28 cellular contexts compared by ENCODE assay signal in genomic region chr16:86856946-86857586, GRCh38.
"Had no signal": no experiment of that assay in that cellular context is flagged by ENCODE, and none has a peak within 500 bp of the region (broad histone marks: within the 10 kb centered on the region; RNA-seq: fewer than 3 reads in every experiment).

No MANE protein-coding gene starts in this region.

- H3K27ac ChIP-seq: adrenal gland, coronary artery, PC-9, RWPE1, WERI-Rb-1 had no signal

- H3K4me1 ChIP-seq: adrenal gland had no signal

- DNase-seq: activated CD4-positive, alpha-beta T cell treated with anti-CD3 and anti-CD28 coated beads for 1 hour; activated CD4-positive, alpha-beta T cell treated with anti-CD3 and anti-CD28 coated beads, Interleukin-2, amount 10 ng/mL, durations not matched to agents 24 days and 14 days; activated CD4-positive, alpha-beta T cell treated with anti-CD3 and anti-CD28 coated beads, Interleukin-2, amount 50 U/mL, for 4 hours; activated CD4-positive, CD25-positive, alpha-beta regulatory T cell; activated CD8-positive, alpha-beta T cell treated with anti-CD3 and anti-CD28 coated beads, Interleukin-2, amount 10 ng/mL, durations not matched to agents 7 days and 5 days; activated gamma-delta T cell treated with Interleukin-2 at 50 U/mL for 16 hours; activated naive CD4-positive, alpha-beta T cell treated with anti-CD3 and anti-CD28 coated beads for 36 hours; activated T-cell treated with anti-CD3 and anti-CD28 coated beads, Interleukin-2, amount 50 U/mL, for 24 hours; adrenal gland; central memory CD4-positive, alpha-beta T cell; MM.1S; MV-4-11; NCI-H1092; NCI-H1436 treated with DMSO at 0.1 percent for 48 hours; NCI-H1694 treated with DMSO at 0.1 percent for 48 hours; NCI-H2029; NCI-H345; NCI-H526; NCI-H748 treated with DMSO at 0.1 percent for 48 hours; NK-92 treated with Interleukin-12 subunit alpha and Interleukin-12 subunit beta, amount 100 ng/mL, for 24 hours; PC-9; SIG-M5; T1000; WERI-Rb-1 had no signal

- H3K4me2 ChIP-seq: PC-9 had no signal

- ATAC-seq: activated CD8-positive, alpha-beta T cell treated with anti-CD3 and anti-CD28 coated beads, Interleukin-2, amount 10 ng/mL, durations not matched to agents 7 days and 5 days; activated naive CD4-positive, alpha-beta T cell treated with anti-CD3 and anti-CD28 coated beads, Interleukin-2, amount 50 U/mL, for 72 hours; Right ventricle myocardium inferior had no signal

- H2AFZ ChIP-seq: PC-9 had no signal

- H3K9me3 ChIP-seq: adrenal gland had no signal

- H3K27me3 ChIP-seq: adrenal gland had no signal

- H3K4me3 ChIP-seq: adrenal gland, coronary artery, PC-9 had no signal

- H3K36me3 ChIP-seq: adrenal gland, WERI-Rb-1 had no signal
